ENCODE assay signal across 1 cellular context in the genomic region with DNA sequence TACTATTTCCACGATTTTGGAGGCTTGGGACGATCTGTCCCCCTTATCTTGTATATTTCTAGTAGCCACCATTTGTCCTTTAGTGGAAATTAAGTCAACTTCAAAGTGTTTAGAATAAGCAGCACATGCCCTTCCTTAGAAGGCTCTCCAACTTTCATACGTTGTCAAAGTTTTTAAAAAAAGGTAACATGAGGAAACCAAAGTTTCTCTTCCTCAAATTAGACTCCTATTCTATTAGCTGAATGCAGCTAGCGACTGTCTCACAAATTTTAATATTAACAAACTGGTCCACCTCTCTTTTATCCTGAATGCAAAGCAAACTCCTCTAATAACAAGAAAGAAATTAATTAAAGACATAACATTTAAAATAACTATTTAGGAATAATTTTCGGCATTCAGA.
TF ChIP-seq lines count a peak whose summit lies in the region.

No MANE protein-coding gene starts in this region.

TF ChIP-seq in GM12878, 131 proteins besides CTCF, POLR2A, EP300 and RAD21:
- TF ChIP-seq SPI1 (IDR thresholded peaks at IDR 0.05; ENCODE audit: borderline replicate concordance, insufficient read depth, low read depth, low read length) (peak; percentile 68; the same call in 1 of the 2 replicates), RUNX3 (IDR thresholded peaks at IDR 0.05; ENCODE audit: low read length) (no peak)
